In the genomic region with DNA sequence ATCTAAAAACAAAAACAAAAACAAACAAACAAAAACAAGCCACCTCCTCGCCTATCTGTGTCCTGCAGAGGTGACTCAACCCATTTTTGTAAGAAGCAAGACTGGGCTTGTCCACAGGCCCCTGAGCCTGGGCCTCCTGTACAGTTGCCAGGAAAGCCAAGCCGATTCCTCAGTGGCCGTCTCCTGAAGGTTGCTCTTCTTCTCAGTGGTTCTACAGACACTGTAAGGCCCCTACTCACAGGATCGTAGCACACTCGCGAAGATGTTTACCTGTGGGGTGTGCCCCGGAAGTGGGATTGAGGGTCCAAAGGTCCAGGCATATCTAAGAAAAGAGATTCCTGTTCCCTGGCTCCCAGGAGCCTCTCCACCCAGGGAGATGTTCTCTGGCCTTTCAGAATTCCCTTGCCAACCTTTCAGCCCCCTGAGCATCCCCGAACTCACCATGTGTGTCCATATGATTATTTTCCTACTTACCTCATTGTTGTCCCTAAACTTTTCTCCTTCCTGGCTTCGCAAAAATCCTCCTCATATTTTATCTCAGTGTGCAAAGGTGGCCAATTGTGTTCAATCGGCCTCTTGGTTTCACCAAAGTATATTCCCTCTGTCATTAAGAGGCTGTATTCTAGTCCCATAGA, we compare ENCODE assay signal across 17 cellular contexts. TPM values are rescaled to one million over a fixed set of nuclear protein-coding genes. Genes with fewer than 3 reads are reported as not detected.
DNase-seq lines count a peak whose midpoint lies in the region; ATAC-seq, FAIRE-seq and TF ChIP-seq lines count a peak whose summit lies in the region.
"Had no signal": no experiment of that assay in that cellular context is flagged by ENCODE, and none has a peak within 500 bp of the region (broad histone marks: within the 10 kb centered on the region; RNA-seq: fewer than 3 reads in every experiment).

No MANE protein-coding gene starts in this region.

- H3K4me2 ChIP-seq in HepG2 (ENCODE audit: low read depth, low read length), result peak overlapping the region; percentile 74

- in situ Hi-C loops in HepG2 (cut with HindIII; ENCODE audit: extremely low pct_ligation_motif_present, low pct_unique_long_range_greater_than_20kb), result no loop called here

- H3K36me3 ChIP-seq in HepG2 (replicated peaks in 1 of 2; ENCODE audit: control insufficient read depth in 1 of 2, insufficient read depth in 2 of 2, low read length in 2 of 2), result no peaks in the 10 kb centered on the region
- H3K36me3 ChIP-seq in right lobe of liver, result no peaks in the 10 kb centered on the region
- H3K36me3 ChIP-seq in kidney (ENCODE audit: control insufficient read depth in 1 of 2, insufficient read depth in 2 of 2, low read length in 2 of 2), result no peaks in the 10 kb centered on the region
- H3K36me3 ChIP-seq: adrenal gland, uterus had no signal

- DNase-seq in HepG2 (ENCODE audit: low spot score), result no peak
- no peak for DNase-seq in right lobe of liver
- DNase-seq in SW480 (ENCODE audit: low spot score), result peak; percentile 25
- no peak for DNase-seq in kidney
- DNase-seq in activated CD4-positive, alpha-beta T cell treated with anti-CD3 and anti-CD28 coated beads for 36 hours, result no peak
- no peak for DNase-seq in activated T-cell treated with anti-CD3 and anti-CD28 coated beads, Interleukin-2, amount 50 U/mL, for 1 hour

- no peaks in the 10 kb centered on the region for H3K36me3 Mint-ChIP-seq in activated CD4-positive, alpha-beta T cell treated with anti-CD3 and anti-CD28 coated beads for 36 hours (ENCODE audit: low read depth)
- no peaks in the 10 kb centered on the region for H3K36me3 Mint-ChIP-seq in stimulated activated memory B cell treated with anti-CD40 and anti-IgM and Interleukin-4, amounts not matched to agents 10 μg/mL and 1 μg/mL and 100 μg/mL, for 72 hours

- H3K4me3 Mint-ChIP-seq in activated CD4-positive, alpha-beta T cell treated with anti-CD3 and anti-CD28 coated beads for 36 hours, result no peak overlapping the region
- no peak overlapping the region for H3K4me3 Mint-ChIP-seq in stimulated activated memory B cell treated with anti-CD40 and anti-IgM and Interleukin-4, amounts not matched to agents 10 μg/mL and 1 μg/mL and 100 μg/mL, for 72 hours
- H3K4me3 Mint-ChIP-seq: stimulated activated naive CD8-positive, alpha-beta T cell treated with anti-CD3 and anti-CD28 coated beads, Interleukin-15, Interleukin-2, amounts not matched to agents 100 ng/mL and 50 ng/mL, for 24 hours had no signal

- H3K4me3 ChIP-seq in HepG2 (replicated peaks in 1 of 3; ENCODE audit: insufficient read depth in 1 of 3, low read depth in 2 of 3, low read length in 3 of 3), result peak overlapping the region in 2 of 3 experiments; percentile 25 to 40; a peak in 4 of 6 replicates
- no peak overlapping the region for H3K4me3 ChIP-seq in right lobe of liver
- no peak overlapping the region for H3K4me3 ChIP-seq in kidney (ENCODE audit: low read length in 2 of 2)
- H3K4me3 ChIP-seq: adrenal gland, SK-N-MC, uterus had no signal

- H3K4me1 ChIP-seq in HepG2 (ENCODE audit: insufficient read depth, low read length) (peaks cover 73% of the 10 kb centered on the region), right lobe of liver (peaks cover 0 to 39% (median 16%) of the 10 kb centered on the region in 4 donors), kidney (ENCODE audit: control insufficient read depth in 1 of 2, insufficient read depth in 1 of 2, low read depth in 1 of 2, low read length in 2 of 2) (peaks cover 7 to 11% of the 10 kb centered on the region in 2 donors)
- H3K4me1 ChIP-seq: adrenal gland had no signal

- H3K4me1 Mint-ChIP-seq in activated CD4-positive, alpha-beta T cell treated with anti-CD3 and anti-CD28 coated beads for 36 hours, result peaks cover 11% of the 10 kb centered on the region
- H3K4me1 Mint-ChIP-seq in stimulated activated memory B cell treated with anti-CD40 and anti-IgM and Interleukin-4, amounts not matched to agents 10 μg/mL and 1 μg/mL and 100 μg/mL, for 72 hours, result peaks cover 11% of the 10 kb centered on the region

- BruUV-seq in HepG2 (replicated peaks; lab: Mats Ljungman, UMichigan), result no TSS peak

- 0 out of 2 replicates have a peak, but pooled peaks cover 5% of the 10 kb centered on the region for H3K9me3 ChIP-seq in HepG2 (ENCODE audit: low read length)
- H3K9me3 ChIP-seq in right lobe of liver, result no peaks in the 10 kb centered on the region
- H3K9me3 ChIP-seq in kidney (ENCODE audit: control insufficient read depth in 1 of 2, low read length in 2 of 2), result no peaks in the 10 kb centered on the region
- H3K9me3 ChIP-seq: adrenal gland, uterus had no signal

- TF ChIP-seq EP300 in HepG2 (IDR thresholded peaks at IDR 0.05; ENCODE audit: low read depth in 2 of 2, low read length in 2 of 2) (no peak), HepG2 (CRISPR knock-in tag; IDR thresholded peaks at IDR 0.05; ENCODE audit: borderline replicate concordance) (no peak)

- peak overlapping the region; percentile 27; the same call in 1 of the 2 replicates for H3K9ac ChIP-seq in HepG2 (ENCODE audit: insufficient read depth, low read depth, low read length)
- H3K9ac ChIP-seq in kidney (ENCODE audit: low read length in 2 of 2), result no peak overlapping the region

- H3K9me3 Mint-ChIP-seq in activated CD4-positive, alpha-beta T cell treated with anti-CD3 and anti-CD28 coated beads for 36 hours (ENCODE audit: low read depth), result peaks cover 6% of the 10 kb centered on the region
- H3K9me3 Mint-ChIP-seq in stimulated activated memory B cell treated with anti-CD40 and anti-IgM and Interleukin-4, amounts not matched to agents 10 μg/mL and 1 μg/mL and 100 μg/mL, for 72 hours, result no peaks in the 10 kb centered on the region
- H3K9me3 Mint-ChIP-seq: stimulated activated naive CD8-positive, alpha-beta T cell treated with anti-CD3 and anti-CD28 coated beads, Interleukin-15, Interleukin-2, amounts not matched to agents 100 ng/mL and 50 ng/mL, for 24 hours had no signal

- H3K27ac ChIP-seq in HepG2 (ENCODE audit: extremely low read length, insufficient read depth, low read length) (no peak overlapping the region), right lobe of liver (no peak overlapping the region), kidney (ENCODE audit: low read depth in 2 of 2, low read length in 2 of 2) (peak overlapping the region; percentile 23 to 35)
- H3K27ac ChIP-seq: adrenal gland, SK-N-MC, uterus had no signal

- H3K27ac Mint-ChIP-seq in activated CD4-positive, alpha-beta T cell treated with anti-CD3 and anti-CD28 coated beads for 36 hours, result no peak overlapping the region
- H3K27ac Mint-ChIP-seq in stimulated activated memory B cell treated with anti-CD40 and anti-IgM and Interleukin-4, amounts not matched to agents 10 μg/mL and 1 μg/mL and 100 μg/mL, for 72 hours, result no peak overlapping the region
- H3K27ac Mint-ChIP-seq: stimulated activated naive CD8-positive, alpha-beta T cell treated with anti-CD3 and anti-CD28 coated beads, Interleukin-15, Interleukin-2, amounts not matched to agents 100 ng/mL and 50 ng/mL, for 24 hours had no signal

- TF ChIP-seq POLR2A in HepG2 (IDR thresholded peaks at IDR 0.05; ENCODE audit: insufficient read depth in 1 of 2, low read depth in 2 of 2, low read length in 2 of 2) (no peak), right lobe of liver (IDR thresholded peaks at IDR 0.05) (no peak)

- intact Hi-C loops in HepG2 (cut with micrococcal nuclease; ENCODE audit: unreplicated experiment), result loop anchor here (2.0 to 10.0 kb wide), 3 partner anchors 23 to 61 kb away; no protein-coding TSS in a partner anchor
- intact Hi-C loops in right lobe of liver (cut with DNase I), result no loop called here
- intact Hi-C loops in kidney (cut with DNase I), result no loop called here
- intact Hi-C loops in activated CD4-positive, alpha-beta T cell treated with anti-CD3 and anti-CD28 coated beads for 36 hours (cut with DNase I, micrococcal nuclease), result loop anchor here in 1 of 2 experiments (1.0 kb wide), 4 partner anchors 24 to 232 kb away; no protein-coding TSS in a partner anchor

- no peak for TF ChIP-seq RAD21 in HepG2 (CRISPR knock-in tag; IDR thresholded peaks at IDR 0.05)

- WGBS in HepG2 (ENCODE audit: low lambda C conversion rate), result 14% methylated on average over 6 of the region's 10 CpGs
- WGBS in right lobe of liver (ENCODE audit: insufficient coverage, low coverage, low lambda C conversion rate, missing lambda C conversion rate), result 52% methylated on average over 10 of the region's 10 CpGs

- ATAC-seq in HepG2, result peak; percentile 41
- no peak for ATAC-seq in right lobe of liver
- no peak for ATAC-seq in GM21526 (IDR thresholded peaks at IDR 0.05; ENCODE audit: low FRiP score, unreplicated experiment)
- ATAC-seq in activated CD4-positive, alpha-beta T cell treated with anti-CD3 and anti-CD28 coated beads for 36 hours, result no peak
- ATAC-seq in stimulated activated memory B cell treated with anti-CD40 and anti-IgM and Interleukin-4, amounts not matched to agents 10 μg/mL and 1 μg/mL and 100 μg/mL, for 72 hours, result no peak

- POLR2A ChIA-PET in HepG2 (lab: Yijun Ruan, JAX), result interaction anchor here (0.8 to 1.3 kb wide), 3 partner anchors 9 to 293 kb away, joined by 3 to 7 read pairs (median 3); partner anchors contain the start of gene NOL3
- POLR2A ChIA-PET in activated CD4-positive, alpha-beta T cell treated with anti-CD3 and anti-CD28 coated beads for 36 hours (lab: Charles Lee), result interaction anchor here (1.1 kb wide), 1 partner anchor 13 kb away, joined by 3 read pairs; no protein-coding TSS in a partner anchor

- no peaks in the 10 kb centered on the region for H4K20me1 ChIP-seq in HepG2 (ENCODE audit: insufficient read depth, low read length)

- peak overlapping the region; percentile 24 for H2AFZ ChIP-seq in HepG2 (ENCODE audit: low read length)

- CTCF ChIA-PET in HepG2 (lab: Yijun Ruan, JAX; ENCODE audit: low intra/inter-chr PET ratio, low total read pairs), result interaction anchor here (0.9 to 2.4 kb wide), 6 partner anchors 9 to 226 kb away, joined by 3 to 13 read pairs (median 4); no protein-coding TSS in a partner anchor
- CTCF ChIA-PET in activated CD4-positive, alpha-beta T cell treated with anti-CD3 and anti-CD28 coated beads for 36 hours (lab: Charles Lee), result interaction anchor here (0.6 to 2.5 kb wide), 30 partner anchors 9 to 432 kb away, joined by 3 to 19 read pairs (median 4); partner anchors contain the start of genes B3GNT9, FBXL8 and TRADD

- no peaks in the 10 kb centered on the region for H3K79me2 ChIP-seq in HepG2 (ENCODE audit: insufficient read depth, low read length)

- H3K27me3 ChIP-seq in HepG2 (ENCODE audit: control insufficient read depth in 1 of 2, insufficient read depth in 2 of 2, low read length in 2 of 2), result peaks cover 3 to 20% of the 10 kb centered on the region in 2 experiments; a peak in 4 of 5 replicates
- no peaks in the 10 kb centered on the region for H3K27me3 ChIP-seq in right lobe of liver
- H3K27me3 ChIP-seq: adrenal gland, uterus had no signal

- peaks cover 33% of the 10 kb centered on the region for H3K27me3 Mint-ChIP-seq in activated CD4-positive, alpha-beta T cell treated with anti-CD3 and anti-CD28 coated beads for 36 hours
- H3K27me3 Mint-ChIP-seq in stimulated activated memory B cell treated with anti-CD40 and anti-IgM and Interleukin-4, amounts not matched to agents 10 μg/mL and 1 μg/mL and 100 μg/mL, for 72 hours, result peaks cover 50% of the 10 kb centered on the region

- no peak for TF ChIP-seq CTCF in HepG2 (CRISPR knock-in tag; IDR thresholded peaks at IDR 0.05)
- TF ChIP-seq CTCF in right lobe of liver (IDR thresholded peaks at IDR 0.05), result no peak
- no peak for TF ChIP-seq CTCF in kidney (IDR thresholded peaks at IDR 0.05; ENCODE audit: borderline replicate concordance, extremely low read depth, insufficient read depth)

- FAIRE-seq in HepG2 (lab: Jason Lieb, UNC), result no peak
- FAIRE-seq in kidney (lab: Jason Lieb, UNC), result no peak

RNA-seq across cellular contexts. Expression of gene CES3, which starts 7.5 kb away (rescaled TPM):
- 2.3 and 6.6 TPM in 2 replicates for total RNA-seq in HepG2 (2016; rRNA removed; fragmentation: Illumina TruSeq; extraction: Trizol)
- 1.0 and 1.6 TPM in 2 replicates for total RNA-seq in HepG2 (2016; cell fraction: cytosol; rRNA removed; fragmentation: Illumina TruSeq; extraction: Trizol; ENCODE audit: low read depth)
- total RNA-seq in HepG2 (2016; cell fraction: insoluble cytoplasmic fraction; rRNA removed; fragmentation: Illumina TruSeq; extraction: Trizol), result 2.2 and 6.6 TPM in 2 replicates
- total RNA-seq in HepG2 (2016; cell fraction: membrane; rRNA removed; fragmentation: Illumina TruSeq; extraction: Trizol), result 1.1 and 1.5 TPM in 2 replicates
- total RNA-seq in HepG2 (2016; cell fraction: nucleus; rRNA removed; fragmentation: Illumina TruSeq; extraction: Trizol), result 7.5 and 8.8 TPM in 2 replicates
- 17.4 and 18.1 TPM in 2 replicates for polyA plus RNA-seq in HepG2 (2011; rRNA removed)
- polyA plus RNA-seq in HepG2 (2011; cell fraction: cytosol; rRNA removed), result 6.7 and 8.6 TPM in 2 replicates
- polyA plus RNA-seq in HepG2 (2011; cell fraction: nucleus; rRNA removed), result 92.0 and 127 TPM in 2 replicates
- polyA plus RNA-seq in HepG2 (2012), result 8.9 and 16.9 TPM in 2 replicates
- polyA plus RNA-seq in HepG2 (2016; cell fraction: cytosol; fragmentation: Illumina TruSeq; extraction: Trizol; ENCODE audit: low read depth), result 0.78 and 0.88 TPM in 2 replicates
- polyA plus RNA-seq in HepG2 (2016; cell fraction: insoluble cytoplasmic fraction; fragmentation: Illumina TruSeq; extraction: Trizol; ENCODE audit: low read depth), result 1.7 and 1.9 TPM in 2 replicates
- 1.1 and 1.7 TPM in 2 replicates for polyA plus RNA-seq in HepG2 (2016; cell fraction: membrane; fragmentation: Illumina TruSeq; extraction: Trizol; ENCODE audit: low read depth)
- polyA plus RNA-seq in HepG2 (2016; cell fraction: nucleus; fragmentation: Illumina TruSeq; extraction: Trizol; ENCODE audit: insufficient read depth, low read depth), result 17.9 and 18.5 TPM in 2 replicates
- 11.2 and 24.1 TPM in 2 replicates for polyA minus RNA-seq in HepG2 (2011; rRNA and poly(A)+ RNA removed; ENCODE audit: low replicate concordance)
- polyA minus RNA-seq in HepG2 (2011; cell fraction: cytosol; rRNA and poly(A)+ RNA removed), result 3.3 and 3.6 TPM in 2 replicates
- 30.0 and 30.8 TPM in 2 replicates for polyA minus RNA-seq in HepG2 (2011; cell fraction: nucleus; rRNA and poly(A)+ RNA removed)
- total RNA-seq in right lobe of liver, result 10 to 100 TPM; 19.1 to 82.4 (median 35.9) TPM
- 2.1 TPM for total RNA-seq in kidney
- 7.8 TPM for polyA plus RNA-seq in kidney (ENCODE audit: insufficient read depth, low read depth, low replicate concordance)
- 1 to 10 TPM; 1.6 to 1.9 TPM for total RNA-seq in activated CD4-positive, alpha-beta T cell treated with anti-CD3 and anti-CD28 coated beads for 36 hours
- total RNA-seq: pulmonary artery endothelial cell had no signal
- polyA plus RNA-seq: naive thymus-derived CD4-positive, alpha-beta T cell had no signal

RNA-seq across cellular contexts. Expression of gene CES2, which starts 18.3 kb away (rescaled TPM):
- total RNA-seq in HepG2 (2016; rRNA removed; fragmentation: Illumina TruSeq; extraction: Trizol) (35.1 and 63.8 TPM in 2 replicates), right lobe of liver (100 to 1,000 TPM; 226 to 357 (median 263) TPM), kidney (72.1 TPM)
- 12.7 and 15.0 TPM in 2 replicates for total RNA-seq in HepG2 (2016; cell fraction: cytosol; rRNA removed; fragmentation: Illumina TruSeq; extraction: Trizol; ENCODE audit: low read depth)
- total RNA-seq in HepG2 (2016; cell fraction: insoluble cytoplasmic fraction; rRNA removed; fragmentation: Illumina TruSeq; extraction: Trizol), result 29.8 and 64.2 TPM in 2 replicates
- 28.1 and 29.2 TPM in 2 replicates for total RNA-seq in HepG2 (2016; cell fraction: membrane; rRNA removed; fragmentation: Illumina TruSeq; extraction: Trizol)
- total RNA-seq in HepG2 (2016; cell fraction: nucleus; rRNA removed; fragmentation: Illumina TruSeq; extraction: Trizol), result 66.6 and 67.9 TPM in 2 replicates
- polyA plus RNA-seq in HepG2 (2011; rRNA removed) (50.6 and 69.7 TPM in 2 replicates), kidney (ENCODE audit: insufficient read depth, low read depth, low replicate concordance) (76.9 TPM)
- 53.6 and 111 TPM in 2 replicates for polyA plus RNA-seq in HepG2 (2011; cell fraction: cytosol; rRNA removed)
- polyA plus RNA-seq in HepG2 (2011; cell fraction: nucleus; rRNA removed), result 91.0 and 105 TPM in 2 replicates
- polyA plus RNA-seq in HepG2 (2012), result 35.0 and 38.8 TPM in 2 replicates
- 8.2 and 8.4 TPM in 2 replicates for polyA plus RNA-seq in HepG2 (2016; cell fraction: cytosol; fragmentation: Illumina TruSeq; extraction: Trizol; ENCODE audit: low read depth)
- polyA plus RNA-seq in HepG2 (2016; cell fraction: insoluble cytoplasmic fraction; fragmentation: Illumina TruSeq; extraction: Trizol; ENCODE audit: low read depth), result 34.3 and 41.4 TPM in 2 replicates
- polyA plus RNA-seq in HepG2 (2016; cell fraction: membrane; fragmentation: Illumina TruSeq; extraction: Trizol; ENCODE audit: low read depth), result 23.2 and 23.5 TPM in 2 replicates
- 90.2 and 93.4 TPM in 2 replicates for polyA plus RNA-seq in HepG2 (2016; cell fraction: nucleus; fragmentation: Illumina TruSeq; extraction: Trizol; ENCODE audit: insufficient read depth, low read depth)
- polyA minus RNA-seq in HepG2 (2011; rRNA and poly(A)+ RNA removed; ENCODE audit: low replicate concordance), result 57.1 and 105 TPM in 2 replicates
- 38.1 and 44.7 TPM in 2 replicates for polyA minus RNA-seq in HepG2 (2011; cell fraction: cytosol; rRNA and poly(A)+ RNA removed)
- 58.2 and 81.7 TPM in 2 replicates for polyA minus RNA-seq in HepG2 (2011; cell fraction: nucleus; rRNA and poly(A)+ RNA removed)
- total RNA-seq in activated CD4-positive, alpha-beta T cell treated with anti-CD3 and anti-CD28 coated beads for 36 hours, result 10 to 100 TPM; 30.5 to 31.6 TPM

RNA-seq across cellular contexts. Expression of gene CIAO2B, which starts 19.4 kb away (rescaled TPM):
- total RNA-seq in HepG2 (2016; rRNA removed; fragmentation: Illumina TruSeq; extraction: Trizol), result 157 and 174 TPM in 2 replicates
- total RNA-seq in HepG2 (2016; cell fraction: cytosol; rRNA removed; fragmentation: Illumina TruSeq; extraction: Trizol; ENCODE audit: low read depth), result 112 and 125 TPM in 2 replicates
- 157 and 172 TPM in 2 replicates for total RNA-seq in HepG2 (2016; cell fraction: insoluble cytoplasmic fraction; rRNA removed; fragmentation: Illumina TruSeq; extraction: Trizol)
- 121 and 136 TPM in 2 replicates for total RNA-seq in HepG2 (2016; cell fraction: membrane; rRNA removed; fragmentation: Illumina TruSeq; extraction: Trizol)
- 52.6 and 58.0 TPM in 2 replicates for total RNA-seq in HepG2 (2016; cell fraction: nucleus; rRNA removed; fragmentation: Illumina TruSeq; extraction: Trizol)
- 293 and 323 TPM in 2 replicates for polyA plus RNA-seq in HepG2 (2011; rRNA removed)
- polyA plus RNA-seq in HepG2 (2011; cell fraction: cytosol; rRNA removed), result 297 and 385 TPM in 2 replicates
- polyA plus RNA-seq in HepG2 (2011; cell fraction: nucleus; rRNA removed), result 155 and 174 TPM in 2 replicates
- polyA plus RNA-seq in HepG2 (2012), result 123 and 148 TPM in 2 replicates
- 115 and 148 TPM in 2 replicates for polyA plus RNA-seq in HepG2 (2016; cell fraction: cytosol; fragmentation: Illumina TruSeq; extraction: Trizol; ENCODE audit: low read depth)
- polyA plus RNA-seq in HepG2 (2016; cell fraction: insoluble cytoplasmic fraction; fragmentation: Illumina TruSeq; extraction: Trizol; ENCODE audit: low read depth), result 172 and 184 TPM in 2 replicates
- polyA plus RNA-seq in HepG2 (2016; cell fraction: membrane; fragmentation: Illumina TruSeq; extraction: Trizol; ENCODE audit: low read depth), result 126 and 141 TPM in 2 replicates
- polyA plus RNA-seq in HepG2 (2016; cell fraction: nucleus; fragmentation: Illumina TruSeq; extraction: Trizol; ENCODE audit: insufficient read depth, low read depth), result 111 and 112 TPM in 2 replicates
- 172 and 255 TPM in 2 replicates for polyA minus RNA-seq in HepG2 (2011; rRNA and poly(A)+ RNA removed; ENCODE audit: low replicate concordance)
- 61.5 and 83.0 TPM in 2 replicates for polyA minus RNA-seq in HepG2 (2011; cell fraction: cytosol; rRNA and poly(A)+ RNA removed)
- 19.1 and 27.6 TPM in 2 replicates for polyA minus RNA-seq in HepG2 (2011; cell fraction: nucleus; rRNA and poly(A)+ RNA removed)
- 100 to 1,000 TPM in 2 of 6 experiments, 10 to 100 TPM in 4; 40.6 to 111 (median 47.4) TPM for total RNA-seq in right lobe of liver
- 71.2 TPM for total RNA-seq in kidney
- polyA plus RNA-seq in kidney (ENCODE audit: insufficient read depth, low read depth, low replicate concordance), result 284 TPM
- total RNA-seq in activated CD4-positive, alpha-beta T cell treated with anti-CD3 and anti-CD28 coated beads for 36 hours, result 100 to 1,000 TPM; 171 to 186 TPM

RNA-seq across cellular contexts. Expression of gene RRAD, which starts 28.2 kb away (rescaled TPM):
- total RNA-seq in HepG2 (2016; rRNA removed; fragmentation: Illumina TruSeq; extraction: Trizol) (0.80 and 1.0 TPM in 2 replicates), right lobe of liver (1 to 10 TPM in 3 of 6 experiments, under 1 TPM in 2, not detected in 1; 0.51 to 7.7 (median 3.0) TPM), kidney (90.9 TPM)
- total RNA-seq in HepG2 (2016; cell fraction: cytosol; rRNA removed; fragmentation: Illumina TruSeq; extraction: Trizol; ENCODE audit: low read depth), result not detected in 2 replicates
- 0.49 and 1.3 TPM in 2 replicates for total RNA-seq in HepG2 (2016; cell fraction: insoluble cytoplasmic fraction; rRNA removed; fragmentation: Illumina TruSeq; extraction: Trizol)
- 0.21 and 0.34 TPM in 2 replicates for total RNA-seq in HepG2 (2016; cell fraction: membrane; rRNA removed; fragmentation: Illumina TruSeq; extraction: Trizol)
- total RNA-seq in HepG2 (2016; cell fraction: nucleus; rRNA removed; fragmentation: Illumina TruSeq; extraction: Trizol), result 0.68 and 0.75 TPM in 2 replicates
- polyA plus RNA-seq in HepG2 (2011; rRNA removed) (1.1 TPM in 2 replicates), kidney (ENCODE audit: insufficient read depth, low read depth, low replicate concordance) (14.3 TPM)
- polyA plus RNA-seq in HepG2 (2011; cell fraction: cytosol; rRNA removed), result 0.95 and 1.5 TPM in 2 replicates
- 2.5 and 3.2 TPM in 2 replicates for polyA plus RNA-seq in HepG2 (2011; cell fraction: nucleus; rRNA removed)
- polyA plus RNA-seq in HepG2 (2012), result 0.30 and 0.93 TPM in 2 replicates
- polyA plus RNA-seq in HepG2 (2016; cell fraction: cytosol; fragmentation: Illumina TruSeq; extraction: Trizol; ENCODE audit: low read depth), result 0.19 and 0.25 TPM in 2 replicates
- polyA plus RNA-seq in HepG2 (2016; cell fraction: insoluble cytoplasmic fraction; fragmentation: Illumina TruSeq; extraction: Trizol; ENCODE audit: low read depth), result 0.72 and 1.1 TPM in 2 replicates
- polyA plus RNA-seq in HepG2 (2016; cell fraction: membrane; fragmentation: Illumina TruSeq; extraction: Trizol; ENCODE audit: low read depth), result 0.26 and 0.29 TPM in 2 replicates
- 1.2 and 1.5 TPM in 2 replicates for polyA plus RNA-seq in HepG2 (2016; cell fraction: nucleus; fragmentation: Illumina TruSeq; extraction: Trizol; ENCODE audit: insufficient read depth, low read depth)
- 0.16 and 1.7 TPM in 2 replicates for polyA minus RNA-seq in HepG2 (2011; rRNA and poly(A)+ RNA removed; ENCODE audit: low replicate concordance)
- 1.1 TPM in 1 of 2 replicates, not detected in the other for polyA minus RNA-seq in HepG2 (2011; cell fraction: cytosol; rRNA and poly(A)+ RNA removed)
- 0.37 and 0.90 TPM in 2 replicates for polyA minus RNA-seq in HepG2 (2011; cell fraction: nucleus; rRNA and poly(A)+ RNA removed)
- under 1 TPM; 0.19 to 0.55 TPM for total RNA-seq in activated CD4-positive, alpha-beta T cell treated with anti-CD3 and anti-CD28 coated beads for 36 hours
- total RNA-seq: H4, HT1080 had no signal
- polyA plus RNA-seq: naive thymus-derived CD4-positive, alpha-beta T cell had no signal

RNA-seq across cellular contexts. Expression of gene CES4A, which starts 34.8 kb away (rescaled TPM):
- total RNA-seq in HepG2 (2016; rRNA removed; fragmentation: Illumina TruSeq; extraction: Trizol) (0.09 TPM in 1 of 2 replicates, not detected in the other), right lobe of liver (10 to 100 TPM in 4 of 6 experiments, 1 to 10 TPM in 2; 5.2 to 54.7 (median 15.3) TPM), kidney (31.7 TPM)
- total RNA-seq in HepG2 (2016; cell fraction: cytosol; rRNA removed; fragmentation: Illumina TruSeq; extraction: Trizol; ENCODE audit: low read depth), result not detected in 2 replicates
- not detected in 2 replicates for total RNA-seq in HepG2 (2016; cell fraction: insoluble cytoplasmic fraction; rRNA removed; fragmentation: Illumina TruSeq; extraction: Trizol)
- not detected in 2 replicates for total RNA-seq in HepG2 (2016; cell fraction: membrane; rRNA removed; fragmentation: Illumina TruSeq; extraction: Trizol)
- total RNA-seq in HepG2 (2016; cell fraction: nucleus; rRNA removed; fragmentation: Illumina TruSeq; extraction: Trizol), result 0.43 TPM in 1 of 2 replicates, not detected in the other
- polyA plus RNA-seq in HepG2 (2011; rRNA removed) (0.17 and 0.18 TPM in 2 replicates), kidney (ENCODE audit: insufficient read depth, low read depth, low replicate concordance) (14.9 TPM)
- polyA plus RNA-seq in HepG2 (2011; cell fraction: cytosol; rRNA removed), result not detected in 2 replicates
- polyA plus RNA-seq in HepG2 (2011; cell fraction: nucleus; rRNA removed), result 1.1 and 1.3 TPM in 2 replicates
- 0.19 and 0.28 TPM in 2 replicates for polyA plus RNA-seq in HepG2 (2012)
- not detected in 2 replicates for polyA plus RNA-seq in HepG2 (2016; cell fraction: cytosol; fragmentation: Illumina TruSeq; extraction: Trizol; ENCODE audit: low read depth)
- polyA plus RNA-seq in HepG2 (2016; cell fraction: insoluble cytoplasmic fraction; fragmentation: Illumina TruSeq; extraction: Trizol; ENCODE audit: low read depth), result not detected in 2 replicates
- not detected in 2 replicates for polyA plus RNA-seq in HepG2 (2016; cell fraction: membrane; fragmentation: Illumina TruSeq; extraction: Trizol; ENCODE audit: low read depth)
- polyA plus RNA-seq in HepG2 (2016; cell fraction: nucleus; fragmentation: Illumina TruSeq; extraction: Trizol; ENCODE audit: insufficient read depth, low read depth), result 0.24 TPM in 1 of 2 replicates, not detected in the other
- 0.72 TPM in 1 of 2 replicates, not detected in the other for polyA minus RNA-seq in HepG2 (2011; rRNA and poly(A)+ RNA removed; ENCODE audit: low replicate concordance)
- polyA minus RNA-seq in HepG2 (2011; cell fraction: cytosol; rRNA and poly(A)+ RNA removed), result not detected in 2 replicates
- 0.13 TPM in 1 of 2 replicates, not detected in the other for polyA minus RNA-seq in HepG2 (2011; cell fraction: nucleus; rRNA and poly(A)+ RNA removed)
- total RNA-seq in activated CD4-positive, alpha-beta T cell treated with anti-CD3 and anti-CD28 coated beads for 36 hours, result 10 to 100 TPM; 13.5 to 15.7 TPM
- total RNA-seq: H4, HT1080, M059J had no signal

Comparison
In these comparisons a context has a peak if more than half of its experiments do, and no peak if none do; other contexts are left out.
1. H3K4me3 ChIP-seq: peak in HepG2 (2 of 3); none in right lobe of liver (0 of 3) and kidney (0 of 2).
2. H3K27ac ChIP-seq: peak in kidney (2 of 2); none in HepG2 (single experiment) and right lobe of liver (0 of 3).